In genomic region chr20:59749293-59749680, GRCh38 we compare ENCODE assay signal across 14 cellular contexts.
DNase-seq lines count a peak whose midpoint lies in the region; FAIRE-seq and TF ChIP-seq lines count a peak whose summit lies in the region.
"Had no signal": no experiment of that assay in that cellular context is flagged by ENCODE, and none has a peak within 500 bp of the region (broad histone marks: within the 10 kb centered on the region; RNA-seq: fewer than 3 reads in every experiment).

No MANE protein-coding gene starts in this region.

- no peak overlapping the region for H3K4me3 ChIP-seq in left ventricle myocardium inferior
- H3K4me3 ChIP-seq in right atrium auricular region = no peak overlapping the region
- H3K4me3 ChIP-seq: cardiac muscle cell had no signal

- H3K27me3 Mint-ChIP-seq in chondrocyte (ENCODE audit: low read depth) = peaks cover 39% of the 10 kb centered on the region
- H3K27me3 Mint-ChIP-seq in neural crest cell (ENCODE audit: low read depth) = peaks cover 14% of the 10 kb centered on the region

- no peak overlapping the region for H3K4me3 Mint-ChIP-seq in chondrocyte (ENCODE audit: unreplicated experiment)
- peak overlapping the region; percentile 39 for H3K4me3 Mint-ChIP-seq in neural crest cell
- H3K4me3 Mint-ChIP-seq: T-helper 17 cell had no signal

- H3K4me1 ChIP-seq in left ventricle myocardium inferior (peaks cover 49% of the 10 kb centered on the region), right atrium auricular region (peaks cover 0 to 46% of the 10 kb centered on the region in 2 donors)

- no peak for DNase-seq in left ventricle myocardium inferior
- no peak for DNase-seq in right atrium auricular region (ENCODE audit: low spot score)
- peak; percentile 50 for DNase-seq in chondrocyte (ENCODE audit: low spot score)
- DNase-seq in neural crest cell (ENCODE audit: low read depth, low spot score) = no peak
- peak; percentile 54 for DNase-seq in urothelium cell line (ENCODE audit: low spot score)
- DNase-seq in activated CD4-positive, alpha-beta T cell treated with anti-CD3 and anti-CD28 coated beads, Interleukin-2, amount 50 U/mL, for 1 hour = no peak
- DNase-seq in NCI-H1092 (lab: John Stamatoyannopoulos, UW) = no peak
- no peak for DNase-seq in HEK293T (ENCODE audit: extremely low spot score)
- DNase-seq: activated effector memory CD4-positive, alpha-beta T cell treated with anti-CD3 and anti-CD28 coated beads, Interleukin-2, amount 50 U/mL, for 16 hours; NCI-H1048; T-helper 17 cell had no signal

- CTCF ChIA-PET in HEK293T (lab: Yijun Ruan, JAX) = interaction anchor here (1.0 kb wide), 1 partner anchor 169 kb away, joined by 3 read pairs; no protein-coding TSS in a partner anchor

- H3K4me1 Mint-ChIP-seq in chondrocyte (ENCODE audit: low read depth) (peaks cover 3% of the 10 kb centered on the region), neural crest cell (peaks cover 38% of the 10 kb centered on the region)

- H3K27ac ChIP-seq in left ventricle myocardium inferior (replicated peaks) (peak overlapping the region; percentile 31), right atrium auricular region (peak overlapping the region in 1 of 2 donors; percentile 26)
- H3K27ac ChIP-seq: cardiac muscle cell had no signal

- intact Hi-C loops in left ventricle myocardium inferior (cut with micrococcal nuclease) = no loop called here

- H3K36me3 ChIP-seq in left ventricle myocardium inferior (no peaks in the 10 kb centered on the region), right atrium auricular region (no peaks in the 10 kb centered on the region)
- H3K36me3 ChIP-seq: cardiac muscle cell had no signal

- no peak for TF ChIP-seq CTCF in left ventricle myocardium inferior (IDR thresholded peaks at IDR 0.05; ENCODE audit: borderline replicate concordance)
- no peak for TF ChIP-seq CTCF in right atrium auricular region (IDR thresholded peaks at IDR 0.05)
- TF ChIP-seq CTCF in chondrocyte (IDR thresholded peaks at IDR 0.05) = no peak
- TF ChIP-seq CTCF in neural crest cell (conservative IDR thresholded peaks at IDR 0.05) = no peak

- H3K36me3 Mint-ChIP-seq in chondrocyte (ENCODE audit: low read depth) (no peaks in the 10 kb centered on the region), neural crest cell (ENCODE audit: low read depth) (no peaks in the 10 kb centered on the region)

- POLR2A ChIA-PET in HEK293T (lab: Yijun Ruan, JAX) = no interaction called here

- H3K9me3 ChIP-seq in left ventricle myocardium inferior (replicated peaks) (no peaks in the 10 kb centered on the region), right atrium auricular region (no peaks in the 10 kb centered on the region)

- no peaks in the 10 kb centered on the region for H3K9me3 Mint-ChIP-seq in chondrocyte (ENCODE audit: low read depth)
- H3K9me3 Mint-ChIP-seq in neural crest cell = no peaks in the 10 kb centered on the region

- H3K27me3 ChIP-seq in left ventricle myocardium inferior (ENCODE audit: low read depth) (peaks cover 40% of the 10 kb centered on the region), right atrium auricular region (no peaks in the 10 kb centered on the region)
- H3K27me3 ChIP-seq: cardiac muscle cell had no signal

- no peak for FAIRE-seq in urothelium cell line (lab: Jason Lieb, UNC)
- FAIRE-seq: A204.1, GM12892 had no signal

- H3K27ac Mint-ChIP-seq in chondrocyte (ENCODE audit: unreplicated experiment) (no peak overlapping the region), neural crest cell (ENCODE audit: unreplicated experiment) (no peak overlapping the region)
- H3K27ac Mint-ChIP-seq: T-helper 17 cell had no signal

TF ChIP-seq in HEK293T, 16 proteins besides CTCF, POLR2A, EP300 and RAD21:
- no peak for TF ChIP-seq FOXK2 (IDR thresholded peaks at IDR 0.05)
- TF ChIP-seq PKNOX1 (IDR thresholded peaks at IDR 0.05) = no peak
- TF ChIP-seq HDGF (IDR thresholded peaks at IDR 0.05; ENCODE audit: borderline replicate concordance) = no peak
- TF ChIP-seq BHLHE40 (IDR thresholded peaks at IDR 0.05; ENCODE audit: borderline replicate concordance) = no peak
- TF ChIP-seq FOXA1 (IDR thresholded peaks at IDR 0.05) = no peak
- TF ChIP-seq ZNF384 (IDR thresholded peaks at IDR 0.05) = no peak
- TF ChIP-seq FOXM1 (IDR thresholded peaks at IDR 0.05; ENCODE audit: borderline replicate concordance) = no peak
- no peak for TF ChIP-seq ARNT (IDR thresholded peaks at IDR 0.05)
- no peak for TF ChIP-seq SUZ12 (IDR thresholded peaks at IDR 0.05)
- no peak for TF ChIP-seq TARDBP (IDR thresholded peaks at IDR 0.05)
- TF ChIP-seq ELF4 (IDR thresholded peaks at IDR 0.05) = no peak
- TF ChIP-seq L3MBTL2 (conservative IDR thresholded peaks at IDR 0.05) = no peak
- TF ChIP-seq CTBP1 (IDR thresholded peaks at IDR 0.05; ENCODE audit: borderline replicate concordance) = no peak
- TF ChIP-seq SP1 (IDR thresholded peaks at IDR 0.05) = no peak
- TF ChIP-seq LEF1 (IDR thresholded peaks at IDR 0.05; ENCODE audit: borderline replicate concordance) = no peak
- no peak for TF ChIP-seq NFRKB (IDR thresholded peaks at IDR 0.05)
TF ChIP-seq in HEK293T: peak in this region for 0.

Comparison
In these comparisons a context has a peak if more than half of its experiments do, and no peak if none do; other contexts are left out.
1. DNase-seq: peak in chondrocyte (single experiment) and urothelium cell line (single experiment); none in left ventricle myocardium inferior (single experiment), right atrium auricular region (single experiment), neural crest cell (single experiment), activated CD4-positive, alpha-beta T cell treated with anti-CD3 and anti-CD28 coated beads, Interleukin-2, amount 50 U/mL, for 1 hour (single experiment), NCI-H1092 (single experiment) and HEK293T (single experiment).